ENCODE assay signal across 18 cellular contexts in the genomic region with DNA sequence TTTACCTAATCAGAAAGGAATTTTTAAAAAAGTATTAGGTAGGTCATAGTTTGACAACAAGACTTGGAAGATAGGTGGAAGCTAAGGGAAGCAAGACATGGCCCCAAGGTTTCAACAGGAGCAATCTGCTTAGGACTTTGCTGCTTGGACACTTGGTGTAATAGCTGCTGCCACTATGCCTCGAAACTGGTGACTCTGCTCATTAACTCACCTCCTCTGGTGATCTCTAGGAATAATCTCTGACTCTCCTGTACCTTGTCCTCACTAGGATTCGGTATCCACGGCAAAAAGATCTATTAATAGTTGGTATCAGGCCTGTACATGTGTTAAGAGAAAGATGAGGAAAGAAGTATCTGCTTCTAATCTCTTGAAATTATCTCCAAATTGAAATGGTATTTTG. TPM values are rescaled to one million over a fixed set of nuclear protein-coding genes. Genes with fewer than 3 reads are reported as not detected.
DNase-seq lines count a peak whose midpoint lies in the region; ATAC-seq, FAIRE-seq and TF ChIP-seq lines count a peak whose summit lies in the region.
"Had no signal": no experiment of that assay in that cellular context is flagged by ENCODE, and none has a peak within 500 bp of the region (broad histone marks: within the 10 kb centered on the region; RNA-seq: fewer than 3 reads in every experiment).

No MANE protein-coding gene starts in this region.

- H3K4me2 ChIP-seq in A549: no peak overlapping the region

- POLR2A ChIA-PET in A549 (lab: Yijun Ruan, JAX): no interaction called here
- POLR2A ChIA-PET in HEK293 (lab: Yijun Ruan, JAX): no interaction called here

- no peak overlapping the region for H3K4me3 Mint-ChIP-seq in nephron progenitor cell
- H3K4me3 Mint-ChIP-seq: stimulated activated naive CD8-positive, alpha-beta T cell treated with anti-CD3 and anti-CD28 coated beads, Interleukin-15, Interleukin-2, amounts not matched to agents 100 ng/mL and 50 ng/mL, for 24 hours had no signal

- DNase-seq in A549 (ENCODE audit: low read depth in 1 of 2, low spot score in 1 of 2) (no peak), bronchial epithelial cell (ENCODE audit: low read depth) (peak; percentile 17), nephron progenitor cell (no peak), prostate gland (ENCODE audit: low spot score) (no peak), GM03348 (ENCODE audit: low spot score) (no peak), GM13976 (ENCODE audit: low spot score) (no peak), BE2C (no peak)
- DNase-seq: activated CD4-positive, CD25-positive, alpha-beta regulatory T cell; activated CD8-positive, alpha-beta memory T cell treated with anti-CD3 and anti-CD28 coated beads for 24 hours; foreskin melanocyte; NCI-H2081; NCI-H510A treated with DMSO at 0.1 percent for 48 hours; SHP77; T-helper 2 cell had no signal

- no peak for TF ChIP-seq EP300 in A549 (IDR thresholded peaks at IDR 0.05)

- TF ChIP-seq POLR2A in A549 (IDR thresholded peaks at IDR 0.05; ENCODE audit: low read length) (no peak), prostate gland (IDR thresholded peaks at IDR 0.05) (no peak)

- H3K27ac Mint-ChIP-seq in nephron progenitor cell: peak overlapping the region; percentile 71
- H3K27ac Mint-ChIP-seq: stimulated activated naive CD8-positive, alpha-beta T cell treated with anti-CD3 and anti-CD28 coated beads, Interleukin-15, Interleukin-2, amounts not matched to agents 100 ng/mL and 50 ng/mL, for 24 hours had no signal

- intact Hi-C loops in prostate gland (cut with DNase I): no loop called here

- WGBS in A549 (ENCODE audit: missing lambda C conversion rate): 83% methylated on average over 3 of the region's 3 CpGs
- WGBS in prostate gland: 79% methylated on average over 3 of the region's 3 CpGs

- H3K4me1 Mint-ChIP-seq in nephron progenitor cell: peaks cover 9% of the 10 kb centered on the region

- H3K27me3 ChIP-seq in bronchial epithelial cell (ENCODE audit: control insufficient read depth, insufficient read depth, low read length) (no peaks in the 10 kb centered on the region), prostate gland (replicated peaks; ENCODE audit: insufficient read depth) (no peaks in the 10 kb centered on the region), BE2C (no peaks in the 10 kb centered on the region)

- in situ Hi-C loops in GM13976 (cut with MboI; ENCODE audit: low sequenced_read_pairs, unreplicated experiment): no loop called here

- TF ChIP-seq CTCF in A549 (IDR thresholded peaks at IDR 0.05) (no peak), HEK293 (tag by site-specific recombination; IDR thresholded peaks at IDR 0.05) (no peak), bronchial epithelial cell (IDR thresholded peaks at IDR 0.05; ENCODE audit: insufficient read depth, low read length, severe bottlenecking) (no peak), nephron progenitor cell (IDR thresholded peaks at IDR 0.05) (no peak), prostate gland (IDR thresholded peaks at IDR 0.05) (no peak), GM13976 (IDR thresholded peaks at IDR 0.05; ENCODE audit: borderline replicate concordance, control extremely low read depth, extremely low read depth, insufficient read depth, missing control alignments) (no peak), BE2C (IDR thresholded peaks at IDR 0.05; ENCODE audit: low read depth, low read length) (no peak)

- FAIRE-seq in A549 (lab: Jason Lieb, UNC) (peak; percentile 36), bronchial epithelial cell (lab: Jason Lieb, UNC) (no peak)
- FAIRE-seq: colon, urothelium cell line had no signal

- TF ChIP-seq RAD21 in A549 (conservative IDR thresholded peaks at IDR 0.05 in 1 of 2, IDR thresholded peaks at IDR 0.05 in 1 of 2): no peak

- peaks cover 17% of the 10 kb centered on the region for H3K4me1 ChIP-seq in A549
- H3K4me1 ChIP-seq in HEK293 (ENCODE audit: control insufficient read depth, insufficient read depth, low read length): 0 out of 2 replicates have a peak, but pooled peaks cover 2% of the 10 kb centered on the region
- H3K4me1 ChIP-seq in prostate gland (replicated peaks): no peaks in the 10 kb centered on the region
- peaks cover 3% of the 10 kb centered on the region for H3K4me1 ChIP-seq in BE2C

- H3K9me3 Mint-ChIP-seq in nephron progenitor cell: peaks cover 33% of the 10 kb centered on the region

- H3K9me3 ChIP-seq in A549 (peaks cover 7% of the 10 kb centered on the region; the same call in 1 of the 3 replicates), HEK293 (ENCODE audit: control insufficient read depth, insufficient read depth, low read depth, low read length) (no peaks in the 10 kb centered on the region), prostate gland (no peaks in the 10 kb centered on the region), BE2C (peaks cover under 1% of the 10 kb centered on the region)

- H3K4me3 ChIP-seq in A549: no peak overlapping the region
- H3K4me3 ChIP-seq in HEK293 (ENCODE audit: low read depth, low read length): no peak overlapping the region
- no peak overlapping the region for H3K4me3 ChIP-seq in bronchial epithelial cell (ENCODE audit: low read depth, low read length)
- no peak overlapping the region for H3K4me3 ChIP-seq in prostate gland
- no peak overlapping the region for H3K4me3 ChIP-seq in BE2C (ENCODE audit: low read depth, low read length)

- H3K27ac ChIP-seq in A549 (no peak overlapping the region), HEK293 (ENCODE audit: extremely low read depth, low read depth, low read length) (no peak overlapping the region), prostate gland (no peak overlapping the region)

- ATAC-seq in A549: no peak

- H3K36me3 ChIP-seq in HEK293 (ENCODE audit: control insufficient read depth in 2 of 2, insufficient read depth in 1 of 2, low read length in 2 of 2) (peaks cover 5 to 6% of the 10 kb centered on the region in 2 experiments; a peak in 2 of 3 replicates), bronchial epithelial cell (ENCODE audit: control insufficient read depth, insufficient read depth, low read length) (no peaks in the 10 kb centered on the region), prostate gland (no peaks in the 10 kb centered on the region), BE2C (peaks cover 19% of the 10 kb centered on the region)

- peaks cover 72% of the 10 kb centered on the region for H3K36me3 Mint-ChIP-seq in nephron progenitor cell (ENCODE audit: low read depth)

- CTCF ChIA-PET in A549 (lab: Yijun Ruan, JAX) (no interaction called here), HEK293 (lab: Yijun Ruan, JAX) (no interaction called here)

- no peaks in the 10 kb centered on the region for H3K27me3 Mint-ChIP-seq in nephron progenitor cell (ENCODE audit: low read depth, poor library complexity)
- H3K27me3 Mint-ChIP-seq: stimulated activated naive CD8-positive, alpha-beta T cell treated with anti-CD3 and anti-CD28 coated beads, Interleukin-15, Interleukin-2, amounts not matched to agents 100 ng/mL and 50 ng/mL, for 24 hours had no signal

TF ChIP-seq in A549, 52 proteins besides CTCF, POLR2A, EP300 and RAD21 (continues in another document):
- TF ChIP-seq, protein P1, sequence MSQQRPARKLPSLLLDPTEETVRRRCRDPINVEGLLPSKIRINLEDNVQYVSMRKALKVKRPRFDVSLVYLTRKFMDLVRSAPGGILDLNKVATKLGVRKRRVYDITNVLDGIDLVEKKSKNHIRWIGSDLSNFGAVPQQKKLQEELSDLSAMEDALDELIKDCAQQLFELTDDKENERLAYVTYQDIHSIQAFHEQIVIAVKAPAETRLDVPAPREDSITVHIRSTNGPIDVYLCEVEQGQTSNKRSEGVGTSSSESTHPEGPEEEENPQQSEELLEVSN (IDR thresholded peaks at IDR 0.05; ENCODE audit: borderline replicate concordance, low read depth): no peak
- TF ChIP-seq CHD2 (IDR thresholded peaks at IDR 0.05; ENCODE audit: low read length, partially characterized antibody): no peak
- no peak for TF ChIP-seq JUNB (IDR thresholded peaks at IDR 0.05)
- no peak for TF ChIP-seq RCOR1 (IDR thresholded peaks at IDR 0.05; ENCODE audit: low read depth, low read length)
- TF ChIP-seq CBX8 (IDR thresholded peaks at IDR 0.05): no peak
- no peak for TF ChIP-seq HDAC2 (IDR thresholded peaks at IDR 0.05)
- TF ChIP-seq NPAS2 (CRISPR knock-in tag; IDR thresholded peaks at IDR 0.05; ENCODE audit: borderline replicate concordance): no peak

TF ChIP-seq in HEK293, 187 proteins besides CTCF, POLR2A, EP300 and RAD21:
- TF ChIP-seq ZNF221 (tag by site-specific recombination; IDR thresholded peaks at IDR 0.05; ENCODE audit: borderline replicate concordance) (no peak), BCL6B (tag by site-specific recombination; IDR thresholded peaks at IDR 0.05) (0 out of 2 replicates have a peak, but pooled peaks have one; percentile 18)

RNA-seq across cellular contexts. Expression of gene PTEN, which starts 53.1 kb away (rescaled TPM):
- polyA plus RNA-seq in A549 (2011; rRNA removed): 51.9 and 58.3 TPM in 2 replicates
- 7.3 and 8.5 TPM in 2 replicates for polyA plus RNA-seq in A549 (2012; cell fraction: cytosol; rRNA removed)
- 3.7 and 5.2 TPM in 2 replicates for polyA plus RNA-seq in A549 (2012; cell fraction: nucleus; rRNA removed)
- 33.6 to 39.5 TPM (median 36.6 TPM) in 3 replicates for polyA plus RNA-seq in A549 (2017; fragmentation: RNase III; extraction: RNeasy Plus Mini Kit Qiagen cat#74134 plus additional on column Dnase treatment)
- 37.1 and 53.1 TPM in 2 replicates for polyA minus RNA-seq in A549 (2011; rRNA and poly(A)+ RNA removed)
- 90.0 and 101 TPM in 2 replicates for total RNA-seq in bronchial epithelial cell
- 10 to 100 TPM; 85.8 to 90.2 TPM for total RNA-seq in prostate gland
- 49.9 TPM for polyA plus RNA-seq in BE2C (2012; ENCODE audit: insufficient read depth, insufficient read length, low read depth)

RNA-seq across cellular contexts. Expression of gene KLLN, which starts 53.2 kb away (rescaled TPM):
- polyA plus RNA-seq in A549 (2011; rRNA removed) (0.44 and 0.58 TPM in 2 replicates), A549 (2017; fragmentation: RNase III; extraction: RNeasy Plus Mini Kit Qiagen cat#74134 plus additional on column Dnase treatment) (0.55 to 0.71 TPM (median 0.57 TPM) in 3 replicates)
- 0.22 and 0.26 TPM in 2 replicates for polyA plus RNA-seq in A549 (2012; cell fraction: cytosol; rRNA removed)
- polyA plus RNA-seq in A549 (2012; cell fraction: nucleus; rRNA removed): 0.26 and 0.28 TPM in 2 replicates
- polyA minus RNA-seq in A549 (2011; rRNA and poly(A)+ RNA removed): 0.78 and 0.83 TPM in 2 replicates
- total RNA-seq in bronchial epithelial cell (0.13 and 0.26 TPM in 2 replicates), prostate gland (1 to 10 TPM in 1 of 2 donors, under 1 TPM in 1; 0.55 to 1.1 TPM)
- 1.0 TPM for polyA plus RNA-seq in BE2C (2012; ENCODE audit: insufficient read depth, insufficient read length, low read depth)
